8 cellular contexts compared by ENCODE assay signal in the genomic region with DNA sequence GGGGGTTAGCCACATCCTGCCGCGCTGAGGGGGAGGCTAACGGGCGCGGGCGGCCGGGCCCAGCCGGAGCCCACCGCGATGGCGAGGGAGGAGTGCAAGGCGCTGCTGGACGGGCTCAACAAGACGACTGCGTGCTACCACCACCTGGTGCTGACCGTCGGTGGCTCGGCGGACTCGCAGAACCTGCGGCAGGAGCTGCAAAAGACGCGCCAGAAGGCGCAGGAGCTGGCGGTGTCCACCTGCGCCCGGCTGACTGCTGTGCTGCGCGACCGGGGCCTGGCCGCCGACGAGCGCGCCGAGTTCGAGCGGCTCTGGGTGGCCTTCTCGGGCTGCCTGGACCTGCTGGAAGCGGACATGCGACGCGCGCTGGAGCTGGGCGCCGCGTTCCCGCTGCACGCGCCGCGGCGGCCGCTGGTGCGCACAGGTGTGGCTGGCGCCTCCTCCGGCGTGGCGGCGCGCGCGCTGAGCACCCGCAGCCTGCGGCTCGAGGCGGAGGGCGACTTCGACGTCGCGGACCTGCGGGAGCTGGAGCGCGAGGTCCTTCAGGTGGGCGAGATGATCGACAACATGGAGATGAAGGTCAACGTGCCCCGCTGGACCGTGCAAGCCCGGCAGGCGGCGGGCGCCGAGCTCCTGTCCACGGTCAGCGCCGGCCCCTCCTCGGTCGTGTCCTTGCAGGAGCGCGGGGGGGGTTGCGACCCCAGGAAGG. TPM values are rescaled to one million over a fixed set of nuclear protein-coding genes. Genes with fewer than 3 reads are reported as not detected.
DNase-seq lines count a peak whose midpoint lies in the region; ATAC-seq lines count a peak whose summit lies in the region.

No MANE protein-coding gene starts in this region.

- ATAC-seq in stimulated activated memory B cell treated with anti-CD40 and anti-IgM and Interleukin-4, amounts not matched to agents 10 μg/mL and 1 μg/mL and 100 μg/mL, for 72 hours = no peak
- ATAC-seq in GM21367 (IDR thresholded peaks at IDR 0.05; ENCODE audit: unreplicated experiment) = no peak
- no peak for ATAC-seq in GM19452 (IDR thresholded peaks at IDR 0.05; ENCODE audit: unreplicated experiment)

- H3K9ac ChIP-seq in Karpas-422 (ENCODE audit: low read length) (no peak overlapping the region), iPS-20b (ENCODE audit: low read depth, low read length) (no peak overlapping the region)

- H3K36me3 Mint-ChIP-seq in stimulated activated memory B cell treated with anti-CD40 and anti-IgM and Interleukin-4, amounts not matched to agents 10 μg/mL and 1 μg/mL and 100 μg/mL, for 72 hours = no peaks in the 10 kb centered on the region

- H3K4me1 Mint-ChIP-seq in stimulated activated memory B cell treated with anti-CD40 and anti-IgM and Interleukin-4, amounts not matched to agents 10 μg/mL and 1 μg/mL and 100 μg/mL, for 72 hours = peaks cover 26% of the 10 kb centered on the region

- DNase-seq in COLO668 (lab: John Stamatoyannopoulos, UW; ENCODE audit: unreplicated experiment) (peak; percentile 69), Karpas-422 (no peak), NCI-H2107 (lab: John Stamatoyannopoulos, UW) (no peak)
- DNase-seq in activated naive CD4-positive, alpha-beta T cell treated with anti-CD3 and anti-CD28 coated beads, Interleukin-2, amount 50 U/mL, for 16 hours = peak; percentile 30

- H3K4me3 ChIP-seq in Karpas-422 (ENCODE audit: low read length) (no peak overlapping the region; the same call in 1 of the 2 replicates), iPS-20b (ENCODE audit: low read length) (peak overlapping the region; percentile 80; the same call in 1 of the 2 replicates)

- peak overlapping the region; percentile 93 for H3K4me2 ChIP-seq in Karpas-422 (ENCODE audit: low read depth, low read length, poor library complexity, severe bottlenecking)

- no peak overlapping the region for H3K27ac ChIP-seq in Karpas-422 (ENCODE audit: low read length)
- H3K27ac ChIP-seq in iPS-20b (ENCODE audit: low read length) = no peak overlapping the region

- peak overlapping the region; percentile 76 for H3K4me3 Mint-ChIP-seq in stimulated activated memory B cell treated with anti-CD40 and anti-IgM and Interleukin-4, amounts not matched to agents 10 μg/mL and 1 μg/mL and 100 μg/mL, for 72 hours

- H3K27ac Mint-ChIP-seq in stimulated activated memory B cell treated with anti-CD40 and anti-IgM and Interleukin-4, amounts not matched to agents 10 μg/mL and 1 μg/mL and 100 μg/mL, for 72 hours = no peak overlapping the region

- H3K4me1 ChIP-seq in Karpas-422 (ENCODE audit: low read length) = peaks cover 21% of the 10 kb centered on the region
- peaks cover 6% of the 10 kb centered on the region; the same call in 1 of the 2 replicates for H3K4me1 ChIP-seq in iPS-20b (ENCODE audit: insufficient read depth, low read length)

- H3K27me3 Mint-ChIP-seq in stimulated activated memory B cell treated with anti-CD40 and anti-IgM and Interleukin-4, amounts not matched to agents 10 μg/mL and 1 μg/mL and 100 μg/mL, for 72 hours = peaks cover 10% of the 10 kb centered on the region

- no peaks in the 10 kb centered on the region for H3K27me3 ChIP-seq in Karpas-422 (ENCODE audit: low read length)
- peaks cover 53% of the 10 kb centered on the region for H3K27me3 ChIP-seq in iPS-20b (ENCODE audit: insufficient read depth, low read length)

- H3K9me2 ChIP-seq in Karpas-422 (replicated peaks; ENCODE audit: insufficient read depth, low read length) = no peaks in the 10 kb centered on the region

- peaks cover 36% of the 10 kb centered on the region for H3K79me2 ChIP-seq in Karpas-422 (ENCODE audit: low read length)

- H2AFZ ChIP-seq in Karpas-422 (ENCODE audit: low read length) = no peak overlapping the region

- no peaks in the 10 kb centered on the region for H3K9me3 Mint-ChIP-seq in stimulated activated memory B cell treated with anti-CD40 and anti-IgM and Interleukin-4, amounts not matched to agents 10 μg/mL and 1 μg/mL and 100 μg/mL, for 72 hours

- H3K36me3 ChIP-seq in Karpas-422 (ENCODE audit: insufficient read depth, low read length) (peaks cover 5% of the 10 kb centered on the region), iPS-20b (ENCODE audit: insufficient read depth, low read depth, low read length) (no peaks in the 10 kb centered on the region)

- H3K9me3 ChIP-seq in Karpas-422 (ENCODE audit: low read length) (no peaks in the 10 kb centered on the region), iPS-20b (ENCODE audit: insufficient read depth, low read depth, low read length) (no peaks in the 10 kb centered on the region; the same call in 1 of the 2 replicates)

- peaks cover 18% of the 10 kb centered on the region; the same call in 1 of the 2 replicates for H4K20me1 ChIP-seq in Karpas-422 (ENCODE audit: insufficient read depth, low read depth, low read length)

RNA-seq across cellular contexts. Expression of a gene that starts 0.7 kb away (rescaled TPM):
- 0.87 TPM in 1 of 2 replicates, not detected in the other for total RNA-seq in Karpas-422 (2014; rRNA removed; shearing (Covaris generic); ENCODE audit: low replicate concordance)

RNA-seq across cellular contexts. Expression of a gene that starts 1.4 kb away (rescaled TPM):
- 35.0 and 48.1 TPM in 2 replicates for total RNA-seq in Karpas-422 (2014; rRNA removed; shearing (Covaris generic); ENCODE audit: low replicate concordance)

RNA-seq across cellular contexts. Expression of a gene that starts 15.3 kb away (rescaled TPM):
- total RNA-seq in Karpas-422 (2014; rRNA removed; shearing (Covaris generic); ENCODE audit: low replicate concordance) = 17.0 and 19.6 TPM in 2 replicates

RNA-seq across cellular contexts. Expression of a gene that starts 43.2 kb away (rescaled TPM):
- total RNA-seq in Karpas-422 (2014; rRNA removed; shearing (Covaris generic); ENCODE audit: low replicate concordance) = not detected in 2 replicates

Comparison
In these comparisons a context has a peak if more than half of its experiments do, and no peak if none do; other contexts are left out.
1. DNase-seq: peak in COLO668 (single experiment) and activated naive CD4-positive, alpha-beta T cell treated with anti-CD3 and anti-CD28 coated beads, Interleukin-2, amount 50 U/mL, for 16 hours (single experiment); none in Karpas-422 (single experiment) and NCI-H2107 (single experiment).